25 cellular contexts compared by ENCODE assay signal in genomic region chr21:42383331-42383730, GRCh38. TPM values are rescaled to one million over a fixed set of nuclear protein-coding genes. Genes with fewer than 3 reads are reported as not detected.
"Had no signal": no experiment of that assay in that cellular context is flagged by ENCODE, and none has a peak within 500 bp of the region (broad histone marks: within the 10 kb centered on the region; RNA-seq: fewer than 3 reads in every experiment).

No MANE protein-coding gene starts in this region.

- H3K9me3 ChIP-seq: neutrophil, thoracic aorta, transverse colon had no signal

- H3K27ac Mint-ChIP-seq: nephron progenitor cell had no signal

- H3K27me3 ChIP-seq: neutrophil, right atrium auricular region, transverse colon had no signal

- H3K4me3 Mint-ChIP-seq: naive thymus-derived CD4-positive, alpha-beta T cell; nephron progenitor cell had no signal

- H3K4me3 ChIP-seq: dorsolateral prefrontal cortex, lung, right atrium auricular region, sigmoid colon, skin epidermis, stomach, thoracic aorta, transverse colon had no signal

- H3K27ac ChIP-seq: dorsolateral prefrontal cortex, neutrophil, right atrium auricular region, sigmoid colon, skin epidermis, stomach, thoracic aorta had no signal

- DNase-seq: cortex of kidney; effector memory CD4-positive, alpha-beta T cell; left ventricle myocardium superior; mesenchymal stem cell; midbrain; naive thymus-derived CD4-positive, alpha-beta T cell; nephron progenitor cell; sigmoid colon; stimulated activated CD4-positive, alpha-beta T cell treated with anti-CD3 and anti-CD28 coated beads, Interleukin-12 subunit alpha, Interleukin-12 subunit beta, amount 100 ng/mL, for 4 hours; stimulated activated naive CD4-positive, alpha-beta T cell; stomach; substantia nigra; transverse colon had no signal

- ATAC-seq: esophagus mucosa; left ventricle myocardium superior; naive thymus-derived CD4-positive, alpha-beta T cell had no signal

- H3K36me3 ChIP-seq: neutrophil, right atrium auricular region, sigmoid colon, stomach, thoracic aorta, transverse colon had no signal

- H3K4me1 ChIP-seq: right atrium auricular region, sigmoid colon had no signal

- H3K27me3 Mint-ChIP-seq: naive thymus-derived CD4-positive, alpha-beta T cell had no signal

RNA-seq across cellular contexts. Expression of gene TMPRSS3, which starts 12.5 kb away (rescaled TPM):
- total RNA-seq: fibroblast of lung, frontal cortex, left ventricle myocardium superior, osteocyte, thoracic aorta, urinary bladder had no signal
- polyA plus RNA-seq: fibroblast of lung, urinary bladder had no signal

RNA-seq across cellular contexts. Expression of gene TFF1, which starts 17.0 kb away (rescaled TPM):
- total RNA-seq: dorsolateral prefrontal cortex; esophagus mucosa; fibroblast of lung; frontal cortex; kidney epithelial cell; left ventricle myocardium superior; naive thymus-derived CD4-positive, alpha-beta T cell; osteocyte; right atrium auricular region; urinary bladder had no signal
- polyA plus RNA-seq: fibroblast of lung; naive thymus-derived CD4-positive, alpha-beta T cell; urinary bladder had no signal

RNA-seq across cellular contexts. Expression of gene UBASH3A, which starts 20.4 kb away (rescaled TPM):
- total RNA-seq: fibroblast of lung, frontal cortex, kidney epithelial cell, left ventricle myocardium superior, osteocyte, sigmoid colon had no signal
- polyA plus RNA-seq: fibroblast of lung had no signal

RNA-seq across cellular contexts. Expression of gene TFF2, which starts 32.5 kb away (rescaled TPM):
- total RNA-seq: dorsolateral prefrontal cortex; esophagus mucosa; fibroblast of lung; frontal cortex; kidney epithelial cell; left ventricle myocardium superior; lung; naive thymus-derived CD4-positive, alpha-beta T cell; osteocyte; right atrium auricular region; sigmoid colon; urinary bladder had no signal
- polyA plus RNA-seq: fibroblast of lung; lung; naive thymus-derived CD4-positive, alpha-beta T cell; urinary bladder had no signal
